Comparison of ENCODE assay signal across 8 cellular contexts in the genomic region with DNA sequence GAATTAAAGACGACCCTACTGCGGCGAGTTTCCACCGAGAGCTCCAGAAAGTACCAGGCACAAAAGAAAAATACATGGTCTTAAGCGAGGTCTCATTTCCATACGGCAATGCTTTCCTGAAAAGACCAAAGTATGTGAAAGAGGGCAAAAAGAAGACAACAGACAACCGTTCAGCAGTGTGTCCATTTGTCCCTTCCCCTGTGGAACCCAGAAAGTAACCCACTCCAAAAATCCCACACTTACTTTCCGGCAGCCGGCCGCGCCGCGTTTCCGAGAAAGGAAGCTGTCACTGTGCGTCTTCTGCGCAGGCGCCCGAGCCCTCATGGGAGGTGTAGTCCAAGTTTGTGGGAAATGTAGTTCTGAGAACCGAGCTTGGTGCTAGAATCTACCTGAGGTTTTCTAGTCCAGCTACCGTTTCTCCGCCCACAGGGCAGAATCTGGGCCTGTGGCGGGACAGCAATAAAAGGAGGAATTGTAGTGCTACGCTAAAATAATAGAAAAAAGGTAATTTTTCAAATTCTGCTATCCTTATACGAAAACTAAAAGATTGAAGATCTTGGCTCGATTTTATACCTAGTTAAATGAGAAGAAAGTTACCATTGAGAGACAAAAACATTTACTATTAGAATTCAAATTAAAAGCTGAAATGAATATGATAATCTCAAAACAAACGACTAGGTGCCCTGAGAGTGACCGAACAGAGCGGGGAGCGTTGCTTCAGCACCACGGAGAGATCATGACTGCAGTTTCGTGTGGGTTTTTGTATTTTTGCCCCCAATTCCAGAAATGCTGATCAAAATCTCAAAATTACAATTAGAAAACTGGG. TPM values are rescaled to one million over a fixed set of nuclear protein-coding genes. Genes with fewer than 3 reads are reported as not detected.
DNase-seq lines count a peak whose midpoint lies in the region; TF ChIP-seq lines count a peak whose summit lies in the region.

A gene with protein sequence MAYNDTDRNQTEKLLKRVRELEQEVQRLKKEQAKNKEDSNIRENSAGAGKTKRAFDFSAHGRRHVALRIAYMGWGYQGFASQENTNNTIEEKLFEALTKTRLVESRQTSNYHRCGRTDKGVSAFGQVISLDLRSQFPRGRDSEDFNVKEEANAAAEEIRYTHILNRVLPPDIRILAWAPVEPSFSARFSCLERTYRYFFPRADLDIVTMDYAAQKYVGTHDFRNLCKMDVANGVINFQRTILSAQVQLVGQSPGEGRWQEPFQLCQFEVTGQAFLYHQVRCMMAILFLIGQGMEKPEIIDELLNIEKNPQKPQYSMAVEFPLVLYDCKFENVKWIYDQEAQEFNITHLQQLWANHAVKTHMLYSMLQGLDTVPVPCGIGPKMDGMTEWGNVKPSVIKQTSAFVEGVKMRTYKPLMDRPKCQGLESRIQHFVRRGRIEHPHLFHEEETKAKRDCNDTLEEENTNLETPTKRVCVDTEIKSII (minus strand): TSS at position 280 of the 826 bp plus-strand sequence. CDS start 6,922 bp downstream, outside the sequence.

- no peaks in the 10 kb centered on the region for H3K9me3 Mint-ChIP-seq in nephron
- H3K9me3 Mint-ChIP-seq in stimulated activated naive CD8-positive, alpha-beta T cell treated with anti-CD3 and anti-CD28 coated beads, Interleukin-15, Interleukin-2, amounts not matched to agents 100 ng/mL and 50 ng/mL, for 24 hours: no peaks in the 10 kb centered on the region

- H3K4me3 ChIP-seq in H7 (ENCODE audit: insufficient read depth, low read depth, low read length): peak within 1 kb of the TSS; percentile 62
- peak within 1 kb of the TSS; percentile 86 for H3K4me3 ChIP-seq in fibroblast of the aortic adventitia (ENCODE audit: low read depth, low read length)

- peaks cover 15% of the 10 kb centered on the region for H3K36me3 Mint-ChIP-seq in nephron (ENCODE audit: low read depth)
- peaks cover 30% of the 10 kb centered on the region for H3K36me3 Mint-ChIP-seq in stimulated activated naive CD8-positive, alpha-beta T cell treated with anti-CD3 and anti-CD28 coated beads, Interleukin-15, Interleukin-2, amounts not matched to agents 100 ng/mL and 50 ng/mL, for 24 hours (ENCODE audit: low read depth)

- H3K27me3 ChIP-seq in H7 (ENCODE audit: control insufficient read depth, insufficient read depth, low read length): peaks cover 15% of the 10 kb centered on the region

- peaks cover 4% of the 10 kb centered on the region; the same call in 1 of the 2 replicates for H3K36me3 ChIP-seq in H7 (replicated peaks; ENCODE audit: control insufficient read depth, insufficient read depth, low read length)

- TF ChIP-seq CTCF in fibroblast of the aortic adventitia (IDR thresholded peaks at IDR 0.05; ENCODE audit: insufficient read depth, low read length) (no peak), nephron (IDR thresholded peaks at IDR 0.05; ENCODE audit: unreplicated experiment in 3 of 3) (no peak)

- H3K4me3 Mint-ChIP-seq in nephron: peak within 1 kb of the TSS; percentile 99
- peak within 1 kb of the TSS; percentile 99 for H3K4me3 Mint-ChIP-seq in stimulated activated naive CD8-positive, alpha-beta T cell treated with anti-CD3 and anti-CD28 coated beads, Interleukin-15, Interleukin-2, amounts not matched to agents 100 ng/mL and 50 ng/mL, for 24 hours

- H3K27me3 Mint-ChIP-seq in nephron (ENCODE audit: low read depth): peaks cover 37% of the 10 kb centered on the region
- H3K27me3 Mint-ChIP-seq in stimulated activated naive CD8-positive, alpha-beta T cell treated with anti-CD3 and anti-CD28 coated beads, Interleukin-15, Interleukin-2, amounts not matched to agents 100 ng/mL and 50 ng/mL, for 24 hours: peaks cover 29% of the 10 kb centered on the region

- H3K27ac Mint-ChIP-seq in nephron: peak within 1 kb of the TSS; percentile 82 to 97 (median 94)
- peak within 1 kb of the TSS; percentile 94 for H3K27ac Mint-ChIP-seq in stimulated activated naive CD8-positive, alpha-beta T cell treated with anti-CD3 and anti-CD28 coated beads, Interleukin-15, Interleukin-2, amounts not matched to agents 100 ng/mL and 50 ng/mL, for 24 hours

- DNase-seq in ELR (ENCODE audit: low read depth) (peak; percentile 82), H7 (peak; percentile 92), M059J (ENCODE audit: low read depth) (peak; percentile 87), SHP77 (lab: John Stamatoyannopoulos, UW) (peak; percentile 88 to 90), fibroblast of the aortic adventitia (ENCODE audit: low read depth) (peak; percentile 81)
- DNase-seq in activated effector memory CD4-positive, alpha-beta T cell treated with Interleukin-2 at 50 U/mL for 16 hours: peak; percentile 78

- peaks cover 25% of the 10 kb centered on the region for H3K4me1 Mint-ChIP-seq in nephron
- H3K4me1 Mint-ChIP-seq in stimulated activated naive CD8-positive, alpha-beta T cell treated with anti-CD3 and anti-CD28 coated beads, Interleukin-15, Interleukin-2, amounts not matched to agents 100 ng/mL and 50 ng/mL, for 24 hours (ENCODE audit: low read depth): peaks cover 42% of the 10 kb centered on the region

RNA-seq across cellular contexts. Expression of the gene that starts here (rescaled TPM):
- 12.7 and 19.0 TPM in 2 replicates for total RNA-seq in H7 (2014; rRNA removed; shearing (Covaris generic))
- 18.6 and 30.0 TPM in 2 replicates for total RNA-seq in M059J (2014; rRNA removed; shearing (Covaris generic))
- total RNA-seq in fibroblast of the aortic adventitia (ENCODE audit: low replicate concordance): 11.7 and 38.3 TPM in 2 replicates

Comparison
In these comparisons a context has a peak if more than half of its experiments do, and no peak if none do; other contexts are left out.
1. Peak in every context shown above with its lines: DNase-seq and H3K4me3 ChIP-seq.